In the genomic region with DNA sequence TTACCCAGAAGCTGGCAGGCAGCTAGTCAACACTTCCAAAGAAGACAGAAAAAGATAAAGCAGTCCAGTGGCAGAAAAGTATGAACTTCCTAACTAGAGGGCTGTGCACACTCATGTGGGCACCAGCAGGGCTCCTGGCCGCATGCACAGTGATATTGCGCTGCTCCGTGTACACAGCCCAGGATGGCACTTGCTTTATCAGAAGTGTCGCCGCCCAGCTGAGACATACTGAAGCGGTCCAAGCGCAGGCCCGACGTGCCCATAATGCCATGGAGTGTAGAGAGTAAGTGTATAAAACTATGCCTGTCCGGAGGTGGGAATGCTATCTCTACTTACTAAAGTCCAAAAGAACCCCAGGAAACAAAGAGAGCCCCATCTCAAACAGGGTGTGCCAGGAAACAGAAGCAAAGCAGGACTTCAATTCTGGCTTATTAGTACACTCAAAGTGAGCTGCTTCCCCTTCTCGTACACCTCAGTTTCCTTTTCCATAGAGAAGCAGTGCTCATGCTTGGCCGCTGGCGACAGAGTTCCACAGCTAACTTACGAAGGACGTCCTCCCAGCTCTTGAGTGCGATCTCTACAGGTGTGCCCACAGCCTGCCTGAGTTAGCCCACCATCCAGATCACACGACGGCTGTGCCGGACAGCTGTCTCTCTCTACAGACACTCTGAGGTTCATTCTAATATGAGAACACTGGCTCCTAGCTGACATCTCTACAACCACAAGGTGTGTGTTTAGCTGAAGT, we compare ENCODE assay signal across 22 cellular contexts.
A peak's percentile ranks its signal among the peaks of the same experiment; 100 is the strongest.
DNase-seq lines count a peak whose midpoint lies in the region; ATAC-seq, FAIRE-seq and TF ChIP-seq lines count a peak whose summit lies in the region.
"Had no signal": no experiment of that assay in that cellular context is flagged by ENCODE, and none has a peak within 500 bp of the region (broad histone marks: within the 10 kb centered on the region; RNA-seq: fewer than 3 reads in every experiment).

No MANE protein-coding gene starts in this region.

- FAIRE-seq in K562 (lab: Jason Lieb, UNC): no peak
- FAIRE-seq: HepG2 had no signal

- 18% methylated on average over 19 of the region's 19 CpGs for WGBS in K562 (ENCODE audit: insufficient coverage, low coverage, missing lambda C conversion rate)
- WGBS in esophagus muscularis mucosa: 89% methylated on average over 19 of the region's 19 CpGs
- WGBS in trophoblast cell (ENCODE audit: extremely low coverage, insufficient coverage, insufficient read length): no CpG with 5 or more reads among the region's 19 CpGs

- no peak overlapping the region for H4K8ac ChIP-seq in trophoblast cell (ENCODE audit: low read depth, low read length)

- H2BK120ac ChIP-seq in trophoblast cell (ENCODE audit: insufficient read depth, low read length, poor library complexity): no peak overlapping the region

- no peak overlapping the region for H3K23ac ChIP-seq in trophoblast cell (ENCODE audit: low read length)

- H2AK5ac ChIP-seq in trophoblast cell (ENCODE audit: low read length): no peak overlapping the region

- no peak overlapping the region for H3K14ac ChIP-seq in trophoblast cell (ENCODE audit: low read length)

- TF ChIP-seq EP300 in K562 (IDR thresholded peaks at IDR 0.05; ENCODE audit: low read length) (no peak), esophagus muscularis mucosa (IDR thresholded peaks at IDR 0.05) (no peak)

- H3K36me3 ChIP-seq in K562 (ENCODE audit: control insufficient read depth, insufficient read depth, low read length) (no peaks in the 10 kb centered on the region), esophagus muscularis mucosa (peaks cover 0 to 19% (median 4%) of the 10 kb centered on the region in 4 donors), trophoblast cell (ENCODE audit: control insufficient read depth in 1 of 2, insufficient read depth in 2 of 2, low read length in 2 of 2) (no peaks in the 10 kb centered on the region)
- H3K36me3 ChIP-seq: BE2C had no signal

- H3K79me1 ChIP-seq in trophoblast cell (ENCODE audit: low read length): no peaks in the 10 kb centered on the region

- no peak overlapping the region for H3K18ac ChIP-seq in trophoblast cell (ENCODE audit: low read length)

- H2BK5ac ChIP-seq in trophoblast cell (ENCODE audit: low read depth, low read length, poor library complexity): no peak overlapping the region

- H2BK12ac ChIP-seq in trophoblast cell (ENCODE audit: low read length): no peak overlapping the region

- no peak for DNase-seq in K562 (ENCODE audit: extremely low read depth in 1 of 4, low spot score in 3 of 4)
- peak; percentile 66 for DNase-seq in esophagus muscularis mucosa (ENCODE audit: extremely low spot score)
- peak; percentile 60 for DNase-seq in left ventricle myocardium superior
- DNase-seq in trophoblast cell: peak; percentile 14 to 57
- no peak for DNase-seq in stimulated activated CD4-positive, alpha-beta T cell treated with anti-CD3 and anti-CD28 coated beads, Interleukin-1b, Interleukin-23, amount 100 ng/mL, for 48 hours
- DNase-seq in SHP77 (lab: John Stamatoyannopoulos, UW): no peak
- DNase-seq: BE2C, DMS79 treated with DMSO at 0.1 percent for 48 hours, HCEC 1CT, KBM-7, MM.1S, NCI-H1048, NCI-H1417 treated with DMSO at 0.1 percent for 48 hours, NCI-H187 treated with DMSO at 0.1 percent for 48 hours, NCI-H2107, NCI-H510A, NCI-H748 treated with DMSO at 0.1 percent for 48 hours, PC-9, RPMI8226 had no signal

- TF ChIP-seq CTCF in K562 (IDR thresholded peaks at IDR 0.05 in 2 of 3, conservative IDR thresholded peaks at IDR 0.05 in 1 of 3; ENCODE audit: insufficient read depth in 2 of 3, low read depth in 1 of 3, low read length in 3 of 3) (peak in 1 of 3 experiments; percentile 34; a peak in 1 of 6 replicates), esophagus muscularis mucosa (IDR thresholded peaks at IDR 0.05) (no peak)

- TF ChIP-seq RAD21 in K562 (CRISPR knock-in tag; conservative IDR thresholded peaks at IDR 0.05 in 1 of 2, IDR thresholded peaks at IDR 0.05 in 1 of 2): no peak

- no peak overlapping the region for H4K12ac ChIP-seq in trophoblast cell (ENCODE audit: low read depth, low read length)

- no peak overlapping the region for H3K4me2 ChIP-seq in K562 (ENCODE audit: insufficient read depth, low read length)
- no peak overlapping the region for H3K4me2 ChIP-seq in trophoblast cell (ENCODE audit: low read length)
- H3K4me2 ChIP-seq: PC-9 had no signal

- POLR2A ChIA-PET in K562 (lab: Yijun Ruan, JAX): interaction anchor here (0.8 to 1.5 kb wide), 2 partner anchors 294 to 620 kb away, joined by 3 read pairs; no protein-coding TSS in a partner anchor

- CTCF ChIA-PET in K562 (lab: Yijun Ruan, JAX; ENCODE audit: low intra/inter-chr PET ratio): no interaction called here

- in situ Hi-C loops in K562 (cut with MboI): no loop called here

- intact Hi-C loops in K562 (cut with micrococcal nuclease): no loop called here
- intact Hi-C loops in esophagus muscularis mucosa (cut with DNase I): no loop called here
- intact Hi-C loops in left ventricle myocardium superior (cut with micrococcal nuclease): no loop called here

- no peak overlapping the region for H4K91ac ChIP-seq in trophoblast cell (ENCODE audit: low read depth, low read length)

- H3K4ac ChIP-seq in trophoblast cell (ENCODE audit: low read depth, low read length): no peak overlapping the region

- H3K4me1 ChIP-seq in K562 (replicated peaks in 1 of 2; ENCODE audit: control insufficient read depth in 2 of 2, insufficient read depth in 2 of 2, low read length in 2 of 2) (no peaks in the 10 kb centered on the region), esophagus muscularis mucosa (peaks cover 0 to 14% (median 6%) of the 10 kb centered on the region in 4 donors), trophoblast cell (ENCODE audit: control insufficient read depth in 1 of 2, insufficient read depth in 2 of 2, low read length in 2 of 2) (no peaks in the 10 kb centered on the region)
- H3K4me1 ChIP-seq: BE2C had no signal

- no peak overlapping the region for H3K4me3 ChIP-seq in K562
- H3K4me3 ChIP-seq in esophagus muscularis mucosa: no peak overlapping the region
- no peak overlapping the region for H3K4me3 ChIP-seq in trophoblast cell (ENCODE audit: low read depth, low read length)
- H3K4me3 ChIP-seq: PC-9 had no signal

- H3K79me2 ChIP-seq in K562 (ENCODE audit: control insufficient read depth, insufficient read depth, low read length): no peaks in the 10 kb centered on the region
- H3K79me2 ChIP-seq in trophoblast cell (ENCODE audit: control insufficient read depth, insufficient read depth, low read length, poor library complexity): no peaks in the 10 kb centered on the region

- no peak for TF ChIP-seq POLR2A in K562 (conservative IDR thresholded peaks at IDR 0.05)
- no peak for TF ChIP-seq POLR2A in esophagus muscularis mucosa (IDR thresholded peaks at IDR 0.05; ENCODE audit: low read depth)

- H3K27me3 ChIP-seq in K562 (ENCODE audit: control insufficient read depth in 2 of 2, insufficient read depth in 2 of 2, low read length in 2 of 2): peaks cover 11 to 47% of the 10 kb centered on the region in 2 experiments; a peak in 4 of 5 replicates
- H3K27me3 ChIP-seq in esophagus muscularis mucosa: no peaks in the 10 kb centered on the region
- no peaks in the 10 kb centered on the region for H3K27me3 ChIP-seq in trophoblast cell (ENCODE audit: insufficient read depth, low read length)

- H3K9ac ChIP-seq in K562 (ENCODE audit: insufficient read depth in 1 of 2, low read depth in 2 of 2, low read length in 2 of 2) (no peak overlapping the region), trophoblast cell (ENCODE audit: low read length) (no peak overlapping the region)

- ATAC-seq in K562 (peak; percentile 35; the same call in 2 of the 3 replicates), left ventricle myocardium superior (peak; percentile 81), GM18867 (IDR thresholded peaks at IDR 0.05; ENCODE audit: unreplicated experiment) (no peak)
- ATAC-seq: HepG2 had no signal

- H3K27ac ChIP-seq in K562 (ENCODE audit: extremely low read depth, low read depth, low read length) (no peak overlapping the region), esophagus muscularis mucosa (replicated peaks in 1 of 4) (no peak overlapping the region), trophoblast cell (ENCODE audit: low read depth, low read length) (no peak overlapping the region)
- H3K27ac ChIP-seq: HL-60, PC-9 had no signal

- BruUV-seq in K562 (replicated peaks; lab: Mats Ljungman, UMichigan): no TSS peak

- H3K9me3 ChIP-seq in K562 (replicated peaks; ENCODE audit: control insufficient read depth, insufficient read depth, low read depth, low read length): no peaks in the 10 kb centered on the region
- H3K9me3 ChIP-seq in esophagus muscularis mucosa: no peaks in the 10 kb centered on the region
- H3K9me3 ChIP-seq in trophoblast cell (ENCODE audit: insufficient read depth, low read depth, low read length): no peaks in the 10 kb centered on the region
- H3K9me3 ChIP-seq: BE2C had no signal

- H2AFZ ChIP-seq in K562 (ENCODE audit: low read depth, low read length): no peak overlapping the region
- H2AFZ ChIP-seq in trophoblast cell (ENCODE audit: insufficient read depth, low read length, poor library complexity): no peak overlapping the region
- H2AFZ ChIP-seq: PC-9 had no signal

- no peaks in the 10 kb centered on the region for H4K20me1 ChIP-seq in K562 (replicated peaks; ENCODE audit: control insufficient read depth, insufficient read depth, low read length)

- no peaks in the 10 kb centered on the region for H3K9me1 ChIP-seq in K562 (ENCODE audit: control insufficient read depth, insufficient read depth, low read length)

TF ChIP-seq in K562, 482 proteins besides CTCF, POLR2A, EP300 and RAD21:
- TF ChIP-seq HMG20B (CRISPR knock-in tag; IDR thresholded peaks at IDR 0.05) (no peak), ZSCAN32 (CRISPR knock-in tag; IDR thresholded peaks at IDR 0.05) (no peak), WHSC1 (IDR thresholded peaks at IDR 0.05; ENCODE audit: low read length) (no peak)
- TF ChIP-seq, protein P1, sequence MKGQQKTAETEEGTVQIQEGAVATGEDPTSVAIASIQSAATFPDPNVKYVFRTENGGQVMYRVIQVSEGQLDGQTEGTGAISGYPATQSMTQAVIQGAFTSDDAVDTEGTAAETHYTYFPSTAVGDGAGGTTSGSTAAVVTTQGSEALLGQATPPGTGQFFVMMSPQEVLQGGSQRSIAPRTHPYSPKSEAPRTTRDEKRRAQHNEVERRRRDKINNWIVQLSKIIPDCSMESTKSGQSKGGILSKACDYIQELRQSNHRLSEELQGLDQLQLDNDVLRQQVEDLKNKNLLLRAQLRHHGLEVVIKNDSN (CRISPR knock-in tag; IDR thresholded peaks at IDR 0.05): no peak
TF ChIP-seq in K562: peak in this region for 0.

Comparison
In these comparisons a context has a peak if more than half of its experiments do, and no peak if none do; other contexts are left out.
1. DNase-seq: peak in esophagus muscularis mucosa (single experiment), left ventricle myocardium superior (single experiment) and trophoblast cell (2 of 2); none in K562 (0 of 4), stimulated activated CD4-positive, alpha-beta T cell treated with anti-CD3 and anti-CD28 coated beads, Interleukin-1b, Interleukin-23, amount 100 ng/mL, for 48 hours (single experiment) and SHP77 (0 of 2).